In the genomic region with DNA sequence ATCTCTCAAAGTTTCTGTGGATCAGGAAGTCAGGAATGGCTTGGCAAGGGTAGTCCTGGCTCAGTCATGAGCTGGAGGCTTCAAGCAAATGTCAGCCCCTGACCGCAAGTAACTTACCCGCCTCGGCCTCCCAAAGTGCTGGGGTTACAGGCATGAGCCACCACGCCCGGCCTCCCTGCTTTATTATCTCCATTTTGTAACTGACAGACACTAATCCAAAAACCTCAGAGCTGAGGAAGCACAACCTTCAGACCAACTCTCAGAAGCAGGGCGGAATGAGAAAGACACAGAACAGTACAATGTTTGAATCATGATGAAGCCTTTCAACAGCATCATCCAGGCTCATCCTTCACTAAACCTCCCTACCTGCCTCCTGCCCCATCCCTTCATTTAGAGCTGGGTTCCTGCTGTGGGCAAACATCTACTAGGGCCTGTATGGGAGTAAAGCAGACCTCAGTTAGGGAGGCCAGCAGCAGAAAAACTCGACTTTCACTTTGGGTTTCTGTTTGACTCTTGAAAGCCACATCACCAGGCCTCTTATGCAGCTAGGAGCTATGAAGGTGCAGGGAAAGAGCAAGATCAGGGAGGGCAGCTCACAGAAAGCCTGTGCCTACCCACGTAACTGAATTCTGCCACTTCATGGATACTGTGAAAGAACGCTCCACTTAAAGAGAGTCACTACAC, we compare ENCODE assay signal across 8 cellular contexts.
DNase-seq lines count a peak whose midpoint lies in the region; ATAC-seq lines count a peak whose summit lies in the region.

No MANE protein-coding gene starts in this region.

- no peak overlapping the region for H3K4me3 Mint-ChIP-seq in effector memory CD8-positive, alpha-beta T cell

- no peaks in the 10 kb centered on the region for H3K27me3 Mint-ChIP-seq in effector memory CD8-positive, alpha-beta T cell

- no peaks in the 10 kb centered on the region for H3K36me3 Mint-ChIP-seq in effector memory CD8-positive, alpha-beta T cell (ENCODE audit: insufficient read depth)

- no peaks in the 10 kb centered on the region for H3K9me3 Mint-ChIP-seq in effector memory CD8-positive, alpha-beta T cell

- ATAC-seq in GM18861 (IDR thresholded peaks at IDR 0.05; ENCODE audit: unreplicated experiment) (peak; percentile 84), GM21390 (IDR thresholded peaks at IDR 0.05; ENCODE audit: unreplicated experiment) (peak; percentile 99), HG03175 (IDR thresholded peaks at IDR 0.05; ENCODE audit: unreplicated experiment) (peak; percentile 88), GM19397 (IDR thresholded peaks at IDR 0.05; ENCODE audit: unreplicated experiment) (no peak)
- ATAC-seq in effector memory CD8-positive, alpha-beta T cell (replicated peaks), result peak; percentile 53

- peaks cover 8 to 14% of the 10 kb centered on the region in 2 donors for H3K4me1 Mint-ChIP-seq in effector memory CD8-positive, alpha-beta T cell (ENCODE audit: low read depth in 2 of 2)

- DNase-seq in effector memory CD8-positive, alpha-beta T cell, result no peak
- DNase-seq in SKM-1 treated with dmso at 0.1 percent for 144 hours (lab: John Stamatoyannopoulos, UW; ENCODE audit: unreplicated experiment), result no peak
- DNase-seq in GDM1 (lab: John Stamatoyannopoulos, UW), result no peak
- no peak for DNase-seq in NCI-H187 treated with DMSO at 0.1 percent for 48 hours (lab: John Stamatoyannopoulos, UW)

- peak overlapping the region; percentile 78 to 81 for H3K27ac Mint-ChIP-seq in effector memory CD8-positive, alpha-beta T cell
